20 cellular contexts compared by ENCODE assay signal in the genomic region with DNA sequence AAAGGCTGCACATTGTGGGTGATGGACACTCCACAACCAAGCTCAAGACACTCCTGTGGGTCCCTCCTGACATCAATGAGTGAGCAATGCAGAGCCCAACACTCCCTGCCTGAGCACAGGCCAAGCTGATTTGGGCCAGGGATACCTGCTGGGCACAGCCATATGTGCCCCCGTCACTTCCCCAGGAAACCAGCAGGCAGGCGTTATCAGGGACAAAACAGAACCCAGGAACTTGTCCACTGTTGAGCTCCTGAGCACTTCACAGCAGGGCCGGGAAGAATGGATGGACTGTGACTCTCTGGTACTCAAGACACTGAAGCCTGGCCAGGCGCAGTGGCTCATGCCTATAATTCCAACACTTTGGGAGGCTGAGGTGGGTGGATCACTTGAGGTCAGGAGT.
A peak's percentile ranks its signal among the peaks of the same experiment; 100 is the strongest.
DNase-seq lines count a peak whose midpoint lies in the region; ATAC-seq, FAIRE-seq and TF ChIP-seq lines count a peak whose summit lies in the region.
"Had no signal": no experiment of that assay in that cellular context is flagged by ENCODE, and none has a peak within 500 bp of the region (broad histone marks: within the 10 kb centered on the region; RNA-seq: fewer than 3 reads in every experiment).

No MANE protein-coding gene starts in this region.

- H3K36me3 ChIP-seq in HepG2 (replicated peaks in 1 of 2; ENCODE audit: control insufficient read depth in 1 of 2, insufficient read depth in 2 of 2, low read length in 2 of 2) (no peaks in the 10 kb centered on the region), right lobe of liver (no peaks in the 10 kb centered on the region), sigmoid colon (no peaks in the 10 kb centered on the region)
- H3K36me3 ChIP-seq: BLaER1 had no signal

- no peak for TF ChIP-seq EP300 in HepG2 (IDR thresholded peaks at IDR 0.05; ENCODE audit: low read depth in 2 of 2, low read length in 2 of 2)
- no peak for TF ChIP-seq EP300 in HepG2 (CRISPR knock-in tag; IDR thresholded peaks at IDR 0.05; ENCODE audit: borderline replicate concordance)
- TF ChIP-seq EP300 in sigmoid colon (IDR thresholded peaks at IDR 0.05) = no peak

- no peak overlapping the region for H2AFZ ChIP-seq in HepG2 (ENCODE audit: low read length)
- H2AFZ ChIP-seq: GM23248 had no signal

- 85% methylated on average over 4 of the region's 4 CpGs for WGBS in HepG2 (ENCODE audit: low lambda C conversion rate)
- 80% methylated on average over 1 of the region's 4 CpGs for WGBS in right lobe of liver (ENCODE audit: insufficient coverage, low coverage, low lambda C conversion rate, missing lambda C conversion rate)
- 92 to 96% methylated on average over 4 of the region's 4 CpGs for WGBS in sigmoid colon, 2 donors

- H3K4me3 ChIP-seq in HepG2 (replicated peaks in 1 of 3; ENCODE audit: insufficient read depth in 1 of 3, low read depth in 2 of 3, low read length in 3 of 3) (no peak overlapping the region), right lobe of liver (no peak overlapping the region), sigmoid colon (no peak overlapping the region)
- H3K4me3 ChIP-seq: BLaER1, GM23248 had no signal

- TF ChIP-seq RAD21 in HepG2 (CRISPR knock-in tag; IDR thresholded peaks at IDR 0.05) = no peak

- H3K4me2 ChIP-seq in HepG2 (ENCODE audit: low read depth, low read length) = no peak overlapping the region
- H3K4me2 ChIP-seq: BLaER1 had no signal

- TF ChIP-seq POLR2A in HepG2 (IDR thresholded peaks at IDR 0.05; ENCODE audit: insufficient read depth in 1 of 2, low read depth in 2 of 2, low read length in 2 of 2) (no peak), right lobe of liver (IDR thresholded peaks at IDR 0.05) (no peak), sigmoid colon (IDR thresholded peaks at IDR 0.05) (no peak)

- H3K27ac ChIP-seq in HepG2 (ENCODE audit: extremely low read length, insufficient read depth, low read length) = no peak overlapping the region
- no peak overlapping the region for H3K27ac ChIP-seq in right lobe of liver
- H3K27ac ChIP-seq in RWPE1 = peak overlapping the region; percentile 49
- peak overlapping the region; percentile 37 for H3K27ac ChIP-seq in epithelial cell of prostate
- peak overlapping the region in 1 of 4 donors; percentile 45 for H3K27ac ChIP-seq in sigmoid colon
- H3K27ac ChIP-seq: 22Rv1, BLaER1, GM23248 had no signal

- no peak for ATAC-seq in HepG2
- ATAC-seq in right lobe of liver = no peak
- ATAC-seq in HG03175 (IDR thresholded peaks at IDR 0.05; ENCODE audit: unreplicated experiment) = no peak
- ATAC-seq: HCT116 had no signal

- in situ Hi-C loops in HepG2 (cut with HindIII; ENCODE audit: extremely low pct_ligation_motif_present, low pct_unique_long_range_greater_than_20kb) = no loop called here

- BruUV-seq in HepG2 (replicated peaks; lab: Mats Ljungman, UMichigan) = no TSS peak

- CTCF ChIA-PET in HepG2 (lab: Yijun Ruan, JAX; ENCODE audit: low intra/inter-chr PET ratio, low total read pairs) = no interaction called here
- CTCF ChIA-PET in RWPE1 (lab: Yijun Ruan, JAX) = interaction anchor here (0.6 to 1.0 kb wide), 2 partner anchors 30 to 35 kb away, joined by 3 to 4 read pairs; no protein-coding TSS in a partner anchor

- H4K20me1 ChIP-seq in HepG2 (ENCODE audit: insufficient read depth, low read length) = no peaks in the 10 kb centered on the region
- H4K20me1 ChIP-seq: BLaER1 had no signal

- intact Hi-C loops in HepG2 (cut with micrococcal nuclease; ENCODE audit: unreplicated experiment) (loop anchor here (5.0 kb wide), 1 partner anchor 135 kb away; no protein-coding TSS in a partner anchor), right lobe of liver (cut with DNase I) (no loop called here), sigmoid colon (cut with DNase I) (no loop called here)

- TF ChIP-seq CTCF in HepG2 (CRISPR knock-in tag; IDR thresholded peaks at IDR 0.05) (no peak), right lobe of liver (IDR thresholded peaks at IDR 0.05) (no peak), RWPE1 (conservative IDR thresholded peaks at IDR 0.05; ENCODE audit: low read depth) (no peak), sigmoid colon (IDR thresholded peaks at IDR 0.05) (no peak)

- no peak overlapping the region for H3K9ac ChIP-seq in HepG2 (ENCODE audit: insufficient read depth, low read depth, low read length)
- H3K9ac ChIP-seq: BLaER1, GM23248 had no signal

- no peaks in the 10 kb centered on the region for H3K79me2 ChIP-seq in HepG2 (ENCODE audit: insufficient read depth, low read length)

- H3K4me1 ChIP-seq in HepG2 (ENCODE audit: insufficient read depth, low read length) (peaks cover 74% of the 10 kb centered on the region), right lobe of liver (no peaks in the 10 kb centered on the region), sigmoid colon (peaks cover 0 to 40% (median 32%) of the 10 kb centered on the region in 4 donors)

- no peak for FAIRE-seq in HepG2 (lab: Jason Lieb, UNC)
- FAIRE-seq: G401.6, GM12891, H54 had no signal

- POLR2A ChIA-PET in HepG2 (lab: Yijun Ruan, JAX) (no interaction called here), RWPE1 (lab: Yijun Ruan, JAX; ENCODE audit: low non-redundant PET) (no interaction called here)

- H3K27me3 ChIP-seq in HepG2 (ENCODE audit: control insufficient read depth in 1 of 2, insufficient read depth in 2 of 2, low read length in 2 of 2) (no peaks in the 10 kb centered on the region), right lobe of liver (no peaks in the 10 kb centered on the region), sigmoid colon (no peaks in the 10 kb centered on the region)
- H3K27me3 ChIP-seq: BLaER1 had no signal

- DNase-seq in HepG2 (ENCODE audit: low spot score) (no peak), right lobe of liver (no peak), RWPE1 (ENCODE audit: low spot score) (no peak), epithelial cell of prostate (ENCODE audit: low read depth, low spot score) (no peak), sigmoid colon (peak; percentile 43)
- DNase-seq in effector CD4-positive, alpha-beta T cell = no peak
- DNase-seq in activated T-cell treated with anti-CD3 and anti-CD28 coated beads, Interleukin-2, amount 50 U/mL, for 1 hour = no peak
- DNase-seq: AML-193; Calu3; CD4-positive, alpha-beta T cell; DMS 273 treated with DMSO at 0.1 percent for 48 hours; DMS79 had no signal

- H3K9me3 ChIP-seq in HepG2 (ENCODE audit: low read length) (no peaks in the 10 kb centered on the region), right lobe of liver (no peaks in the 10 kb centered on the region), sigmoid colon (no peaks in the 10 kb centered on the region)
- H3K9me3 ChIP-seq: BLaER1 had no signal

TF ChIP-seq in HepG2, 621 proteins besides CTCF, POLR2A, EP300 and RAD21:
- TF ChIP-seq LCORL (IDR thresholded peaks at IDR 0.05) (no peak), LCORL (CRISPR knock-in tag; IDR thresholded peaks at IDR 0.05) (no peak), ZNF790 (CRISPR knock-in tag; IDR thresholded peaks at IDR 0.05; ENCODE audit: borderline replicate concordance) (no peak), ZNF687 (CRISPR knock-in tag; IDR thresholded peaks at IDR 0.05) (0 out of 2 replicates have a peak, but pooled peaks have one; percentile 8), ZNF225 (CRISPR knock-in tag; IDR thresholded peaks at IDR 0.05) (no peak)

Comparison
In these comparisons a context has a peak if more than half of its experiments do, and no peak if none do; other contexts are left out.
1. H3K27ac ChIP-seq: peak in RWPE1 (single experiment) and epithelial cell of prostate (single experiment); none in HepG2 (single experiment) and right lobe of liver (0 of 3).